ENCODE assay signal across 17 cellular contexts in genomic region chr1:226787071-226787470, GRCh38. TPM values are rescaled to one million over a fixed set of nuclear protein-coding genes. Genes with fewer than 3 reads are reported as not detected.
DNase-seq lines count a peak whose midpoint lies in the region; ATAC-seq lines count a peak whose summit lies in the region.
"Had no signal": no experiment of that assay in that cellular context is flagged by ENCODE, and none has a peak within 500 bp of the region (broad histone marks: within the 10 kb centered on the region; RNA-seq: fewer than 3 reads in every experiment).

No MANE protein-coding gene starts in this region.

- peak; percentile 87 for DNase-seq in Ammon's horn (ENCODE audit: low spot score)
- DNase-seq in caudate nucleus (lab: John Stamatoyannopoulos, UW): peak in 16 of 61 donors; percentile 5 to 47 (median 16)
- DNase-seq in sciatic nerve (ENCODE audit: low spot score): no peak
- no peak for DNase-seq in neuronal stem cell (ENCODE audit: low spot score)
- no peak for DNase-seq in HAP-1 (ENCODE audit: low spot score in 2 of 2)
- DNase-seq: 8988T; CD4-positive, alpha-beta memory T cell; DMS79; NCI-H187; NCI-H446; NCI-H774; PC-3 had no signal

- no CpG with 5 or more reads among the region's 2 CpGs for WGBS in neuronal stem cell (ENCODE audit: extremely low coverage in 2 of 2, insufficient read length in 2 of 2, insufficient replicate concordance in 1 of 2), 2 donors

- in situ Hi-C loops in HAP-1 (cut with MboI; ENCODE audit: low sequenced_read_pairs): no loop called here

- H3K4me2 ChIP-seq in neuronal stem cell (ENCODE audit: insufficient read depth, low read length, poor library complexity, severe bottlenecking): no peak overlapping the region
- H3K4me2 ChIP-seq: GM23338 had no signal

- H3K23ac ChIP-seq in neuronal stem cell (ENCODE audit: low read depth, low read length, poor library complexity): no peak overlapping the region

- H3K4me1 ChIP-seq in neuronal stem cell (ENCODE audit: control insufficient read depth in 2 of 2, insufficient read depth in 1 of 2, low read depth in 1 of 2, low read length in 2 of 2): peaks cover 0 to 18% of the 10 kb centered on the region in 2 donors
- H3K4me1 ChIP-seq in HAP-1: peaks cover 13% of the 10 kb centered on the region

- H3K27ac ChIP-seq in caudate nucleus (ENCODE audit: low read depth, low read length) (peak overlapping the region; percentile 67), layer of hippocampus (ENCODE audit: low read depth, low read length) (peak overlapping the region; percentile 32), neuronal stem cell (replicated peaks; ENCODE audit: low read length) (no peak overlapping the region)

- H3K4me3 ChIP-seq in neuronal stem cell (ENCODE audit: low read length in 2 of 2): no peak overlapping the region
- H3K4me3 ChIP-seq in HAP-1: no peak overlapping the region
- H3K4me3 ChIP-seq: GM23338, K562 had no signal

- H3K36me3 ChIP-seq in neuronal stem cell (replicated peaks in 1 of 2; ENCODE audit: control insufficient read depth in 2 of 2, insufficient read depth in 2 of 2, low read length in 2 of 2) (no peaks in the 10 kb centered on the region), HAP-1 (replicated peaks) (no peaks in the 10 kb centered on the region)

- ATAC-seq in sciatic nerve (peak; percentile 57), HG03354 (IDR thresholded peaks at IDR 0.05; ENCODE audit: poor library complexity, severe bottlenecking, unreplicated experiment) (no peak), GM18861 (IDR thresholded peaks at IDR 0.05; ENCODE audit: unreplicated experiment) (no peak)
- ATAC-seq: GM23338, K562, PC-3 had no signal

- H2BK120ac ChIP-seq in neuronal stem cell (ENCODE audit: low read depth, low read length): no peak overlapping the region

- H3K9me3 ChIP-seq in neuronal stem cell (replicated peaks in 1 of 2; ENCODE audit: control insufficient read depth in 2 of 2, insufficient read depth in 1 of 2, low read depth in 1 of 2, low read length in 2 of 2) (no peaks in the 10 kb centered on the region), HAP-1 (no peaks in the 10 kb centered on the region)

- intact Hi-C loops in sciatic nerve (cut with DNase I): no loop called here

- no peak overlapping the region for H3K4ac ChIP-seq in neuronal stem cell (ENCODE audit: low read length)

- H2AK5ac ChIP-seq in neuronal stem cell (ENCODE audit: low read depth, low read length): no peak overlapping the region

- H3K14ac ChIP-seq in neuronal stem cell (ENCODE audit: low read length): no peak overlapping the region

- H4K8ac ChIP-seq in neuronal stem cell (ENCODE audit: low read depth, low read length): no peak overlapping the region

- H2BK12ac ChIP-seq in neuronal stem cell (ENCODE audit: low read length): no peak overlapping the region

- no peaks in the 10 kb centered on the region for H3K79me1 ChIP-seq in neuronal stem cell (ENCODE audit: low read depth, low read length)

- H3K27me3 ChIP-seq in layer of hippocampus (ENCODE audit: control insufficient read depth, insufficient read depth, low read length): no peaks in the 10 kb centered on the region
- H3K27me3 ChIP-seq in neuronal stem cell (ENCODE audit: control insufficient read depth in 3 of 3, insufficient read depth in 3 of 3, low read depth in 1 of 3, low read length in 3 of 3): peaks cover 0 to 2% (median 0%) of the 10 kb centered on the region in 3 experiments
- H3K27me3 ChIP-seq in HAP-1 (ENCODE audit: low read depth): no peaks in the 10 kb centered on the region

- no peak overlapping the region for H3K18ac ChIP-seq in neuronal stem cell (ENCODE audit: low read length)

- H2AFZ ChIP-seq in neuronal stem cell (ENCODE audit: low read length): no peak overlapping the region
- H2AFZ ChIP-seq: GM23338 had no signal

- H2BK5ac ChIP-seq in neuronal stem cell (ENCODE audit: low read length): no peak overlapping the region

- no peak overlapping the region for H2BK15ac ChIP-seq in neuronal stem cell (ENCODE audit: low read length)

- no peak overlapping the region for H3K9ac ChIP-seq in neuronal stem cell (ENCODE audit: low read depth, low read length, poor library complexity)

- H4K91ac ChIP-seq in neuronal stem cell (ENCODE audit: low read depth, low read length, poor library complexity): no peak overlapping the region

RNA-seq across cellular contexts. Expression of gene ITPKB, which starts 48.0 kb away (rescaled TPM):
- 81.2 TPM for total RNA-seq in sciatic nerve
- 6.8 TPM for polyA plus RNA-seq in neuronal stem cell (2013, experiment 1 of 2)
- 7.0 TPM for polyA plus RNA-seq in neuronal stem cell (2013, experiment 2 of 2)
